In genomic region chr21:41815652-41816582, GRCh38 we compare ENCODE assay signal across 17 cellular contexts. TPM values are rescaled to one million over a fixed set of nuclear protein-coding genes. Genes with fewer than 3 reads are reported as not detected.
DNase-seq lines count a peak whose midpoint lies in the region; ATAC-seq and TF ChIP-seq lines count a peak whose summit lies in the region.
"Had no signal": no experiment of that assay in that cellular context is flagged by ENCODE, and none has a peak within 500 bp of the region (broad histone marks: within the 10 kb centered on the region; RNA-seq: fewer than 3 reads in every experiment).

No MANE protein-coding gene starts in this region.

- DNase-seq in left ventricle myocardium superior = no peak
- no peak for DNase-seq in left ventricle myocardium inferior
- no peak for DNase-seq in PC-3
- no peak for DNase-seq in neural progenitor cell (ENCODE audit: low spot score)
- DNase-seq in Kasumi-1 (lab: John Stamatoyannopoulos, UW) = no peak
- no peak for DNase-seq in activated CD4-positive, alpha-beta T cell treated with anti-CD3 and anti-CD28 coated beads, Interleukin-2, amount 50 U/mL, for 4 hours
- DNase-seq in NAMALWA (ENCODE audit: low spot score) = no peak
- DNase-seq: NCI-H2081 treated with DMSO at 0.1 percent for 48 hours had no signal

- CTCF ChIA-PET in PC-3 (lab: Charles Lee) = interaction anchor here (0.7 to 2.2 kb wide), 10 partner anchors 29 to 302 kb away, joined by 3 to 48 read pairs (median 8); no protein-coding TSS in a partner anchor

- POLR2A ChIA-PET in PC-3 (lab: Charles Lee; ENCODE audit: unreplicated experiment) = no interaction called here

- H3K4me3 Mint-ChIP-seq in neural progenitor cell = no peak overlapping the region
- H3K4me3 Mint-ChIP-seq: activated CD8-positive, alpha-beta T cell treated with anti-CD3 and anti-CD28 coated beads, Interleukin-2, amount 10 ng/mL, durations not matched to agents 7 days and 5 days; activated naive CD8-positive, alpha-beta T cell treated with anti-CD3 and anti-CD28 coated beads, Interleukin-2, amount 10 ng/mL, durations not matched to agents 7 days and 5 days; brain; neural crest cell had no signal

- H3K36me3 ChIP-seq in left ventricle myocardium inferior = peaks cover 36% of the 10 kb centered on the region
- peaks cover 12% of the 10 kb centered on the region for H3K36me3 ChIP-seq in PC-3 (ENCODE audit: low read depth, low read length)
- H3K36me3 ChIP-seq in neural progenitor cell = no peaks in the 10 kb centered on the region

- H4K20me1 ChIP-seq in PC-3 (ENCODE audit: low read length) (no peaks in the 10 kb centered on the region), neural progenitor cell (ENCODE audit: low read depth) (no peaks in the 10 kb centered on the region)

- H3K36me3 Mint-ChIP-seq in neural progenitor cell = peaks cover 17% of the 10 kb centered on the region

- H3K27ac ChIP-seq in left ventricle myocardium inferior (replicated peaks) = no peak overlapping the region
- H3K27ac ChIP-seq in PC-3 (ENCODE audit: low read length) = peak overlapping the region; percentile 61; the same call in 1 of the 2 replicates
- no peak overlapping the region for H3K27ac ChIP-seq in neural progenitor cell
- H3K27ac ChIP-seq: spleen had no signal

- H3K27me3 Mint-ChIP-seq in neural progenitor cell (ENCODE audit: insufficient read depth, low read depth) = peaks cover under 1% of the 10 kb centered on the region
- H3K27me3 Mint-ChIP-seq: activated naive CD8-positive, alpha-beta T cell treated with anti-CD3 and anti-CD28 coated beads, Interleukin-2, amount 10 ng/mL, durations not matched to agents 7 days and 5 days; brain; CD4-positive, CD25-positive, alpha-beta regulatory T cell had no signal

- H3K4me3 ChIP-seq in left ventricle myocardium inferior = no peak overlapping the region
- no peak overlapping the region for H3K4me3 ChIP-seq in PC-3 (ENCODE audit: low read length)
- H3K4me3 ChIP-seq in neural progenitor cell = no peak overlapping the region
- H3K4me3 ChIP-seq: spleen had no signal

- H2AFZ ChIP-seq in PC-3 (ENCODE audit: low read length) (no peak overlapping the region), neural progenitor cell (replicated peaks) (no peak overlapping the region)

- no peaks in the 10 kb centered on the region for H3K9me3 Mint-ChIP-seq in neural progenitor cell
- H3K9me3 Mint-ChIP-seq: activated naive CD8-positive, alpha-beta T cell treated with anti-CD3 and anti-CD28 coated beads, Interleukin-2, amount 10 ng/mL, durations not matched to agents 7 days and 5 days; brain; CD4-positive, CD25-positive, alpha-beta regulatory T cell; neural crest cell had no signal

- H3F3A ChIP-seq in PC-3 (ENCODE audit: low read length, unreplicated experiment) (peaks cover 5% of the 10 kb centered on the region), neural progenitor cell (ENCODE audit: low read depth) (peaks cover 2% of the 10 kb centered on the region)

- ATAC-seq in left ventricle myocardium superior (peak; percentile 10), PC-3 (no peak), HG02678 (IDR thresholded peaks at IDR 0.05; ENCODE audit: unreplicated experiment) (no peak)

- H3K9me3 ChIP-seq in left ventricle myocardium inferior (replicated peaks) (no peaks in the 10 kb centered on the region), PC-3 (ENCODE audit: low read length) (no peaks in the 10 kb centered on the region), neural progenitor cell (ENCODE audit: low read depth) (no peaks in the 10 kb centered on the region)
- H3K9me3 ChIP-seq: spleen had no signal

- peak overlapping the region; percentile 42; the same call in 1 of the 2 replicates for H3K9ac ChIP-seq in PC-3 (ENCODE audit: low read length)
- no peak overlapping the region for H3K9ac ChIP-seq in neural progenitor cell

- no peak overlapping the region for H3K4me2 ChIP-seq in PC-3 (ENCODE audit: low read length)
- no peak overlapping the region for H3K4me2 ChIP-seq in neural progenitor cell

- peaks cover 4% of the 10 kb centered on the region for H3K4me1 ChIP-seq in left ventricle myocardium inferior
- H3K4me1 ChIP-seq in PC-3 (ENCODE audit: insufficient read depth, low read length) = peaks cover 10% of the 10 kb centered on the region
- no peaks in the 10 kb centered on the region for H3K4me1 ChIP-seq in neural progenitor cell

- intact Hi-C loops in left ventricle myocardium superior (cut with micrococcal nuclease) (loop anchor here (2.0 kb wide), 1 partner anchor 301 kb away; no protein-coding TSS in a partner anchor), left ventricle myocardium inferior (cut with micrococcal nuclease) (loop anchor here (2.0 kb wide), 1 partner anchor 301 kb away; no protein-coding TSS in a partner anchor), PC-3 (cut with micrococcal nuclease) (no loop called here)

- H3K79me2 ChIP-seq in PC-3 (ENCODE audit: low read length) (no peaks in the 10 kb centered on the region), neural progenitor cell (ENCODE audit: low read depth) (no peaks in the 10 kb centered on the region)

- BruUV-seq in PC-3 (replicated peaks; lab: Mats Ljungman, UMichigan) = no TSS peak

- TF ChIP-seq CTCF in left ventricle myocardium inferior (IDR thresholded peaks at IDR 0.05; ENCODE audit: borderline replicate concordance) (no peak), PC-3 (conservative IDR thresholded peaks at IDR 0.05; ENCODE audit: low read depth, low read length) (no peak), neural progenitor cell (IDR thresholded peaks at IDR 0.05) (no peak)

- H3K9me2 ChIP-seq in PC-3 (replicated peaks; ENCODE audit: low read length) = no peaks in the 10 kb centered on the region

- H3K4me1 Mint-ChIP-seq in neural progenitor cell = peaks cover 27% of the 10 kb centered on the region

- peak overlapping the region; percentile 57 for H3K27ac Mint-ChIP-seq in neural progenitor cell
- H3K27ac Mint-ChIP-seq: activated CD8-positive, alpha-beta T cell treated with anti-CD3 and anti-CD28 coated beads, Interleukin-2, amount 10 ng/mL, durations not matched to agents 7 days and 5 days had no signal

- H3K27me3 ChIP-seq in left ventricle myocardium inferior (ENCODE audit: low read depth) (no peaks in the 10 kb centered on the region), PC-3 (ENCODE audit: low read length) (no peaks in the 10 kb centered on the region), neural progenitor cell (no peaks in the 10 kb centered on the region)
- H3K27me3 ChIP-seq: spleen had no signal

RNA-seq across cellular contexts. Expression of gene RIPK4, which starts 49.1 kb away (rescaled TPM):
- 0.17 TPM for total RNA-seq in left ventricle myocardium superior
- total RNA-seq in left ventricle myocardium inferior = 0.11 TPM
- 252 and 333 TPM in 2 replicates for total RNA-seq in PC-3 (2014; rRNA removed)
- total RNA-seq in neural progenitor cell (ENCODE audit: low replicate concordance) = 1.3 and 2.3 TPM in 2 replicates
- total RNA-seq: activated CD8-positive, alpha-beta T cell treated with anti-CD3 and anti-CD28 coated beads, Interleukin-2, amount 10 ng/mL, durations not matched to agents 7 days and 5 days; LHCN-M2; neural crest cell; pulmonary artery endothelial cell; spleen had no signal

Comparison
In these comparisons a context has a peak if more than half of its experiments do, and no peak if none do; other contexts are left out.
1. RNA of gene RIPK4, which starts 49.1 kb away (total RNA-seq): 252 to 333 TPM in PC-3; 1.3 to 2.3 TPM in neural progenitor cell, 0.17 TPM in left ventricle myocardium superior (single experiment) and 0.11 TPM in left ventricle myocardium inferior (single experiment); every median in the first group is over 10 times any median in the second.